Comparison of ENCODE assay signal across 8 cellular contexts in the genomic region with DNA sequence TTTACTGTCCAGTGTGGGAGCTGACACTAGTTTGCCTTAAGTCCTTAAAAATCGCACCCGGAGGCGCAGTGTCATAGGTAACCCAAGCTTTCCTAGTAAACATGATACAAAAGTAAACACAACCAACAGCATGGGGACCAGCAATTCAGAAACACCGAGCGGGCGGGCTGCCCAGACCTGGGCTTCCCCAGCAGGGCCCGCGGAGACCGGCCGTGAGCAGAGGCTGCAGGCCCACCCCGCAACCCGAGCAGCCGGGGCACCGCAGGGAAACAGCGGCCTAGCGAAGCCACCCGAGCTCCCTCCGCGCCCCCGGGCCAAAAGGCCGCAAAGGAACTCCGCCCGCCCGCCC. TPM values are rescaled to one million over a fixed set of nuclear protein-coding genes. Genes with fewer than 3 reads are reported as not detected.
DNase-seq lines count a peak whose midpoint lies in the region; ATAC-seq, FAIRE-seq and TF ChIP-seq lines count a peak whose summit lies in the region.

No MANE protein-coding gene starts in this region.

- H3K9me3 Mint-ChIP-seq in central memory CD8-positive, alpha-beta T cell = no peaks in the 10 kb centered on the region

- H3K27me3 Mint-ChIP-seq in central memory CD8-positive, alpha-beta T cell = no peaks in the 10 kb centered on the region

- H3K9ac ChIP-seq in mucosa of rectum (ENCODE audit: low read depth in 1 of 2, low read length in 2 of 2) = peak overlapping the region; percentile 77 to 84

- no peak overlapping the region for H3K4me3 Mint-ChIP-seq in central memory CD8-positive, alpha-beta T cell

- H3K36me3 ChIP-seq in mucosa of rectum (ENCODE audit: control insufficient read depth in 2 of 2, insufficient read depth in 2 of 2, low read length in 2 of 2) = peaks cover under 1 to 5% of the 10 kb centered on the region in 2 donors

- TF ChIP-seq CTCF in HFF-Myc (IDR thresholded peaks at IDR 0.05; ENCODE audit: low read depth, low read length, missing control alignments) (no peak), D721Med (IDR thresholded peaks at IDR 0.05; ENCODE audit: insufficient read depth, missing control alignments) (no peak)

- H3K4me1 ChIP-seq in mucosa of rectum (ENCODE audit: control insufficient read depth in 2 of 2, insufficient read depth in 2 of 2, low read length in 2 of 2) = peaks cover 6 to 7% of the 10 kb centered on the region in 2 donors

- no peak for TF ChIP-seq POLR2A in GM12892 (IDR thresholded peaks at IDR 0.05; ENCODE audit: low read depth, low read length)

- H3K27me3 ChIP-seq in mucosa of rectum (ENCODE audit: control insufficient read depth in 2 of 2, insufficient read depth in 2 of 2, low read length in 2 of 2) = no peaks in the 10 kb centered on the region

- H3K4me3 ChIP-seq in HFF-Myc (replicated peaks; ENCODE audit: low read depth, low read length) (peak overlapping the region; percentile 81), mucosa of rectum (ENCODE audit: low read length in 2 of 2) (peak overlapping the region; percentile 83 to 91)

- peaks cover 16% of the 10 kb centered on the region for H3K4me1 Mint-ChIP-seq in central memory CD8-positive, alpha-beta T cell

- H3K27ac Mint-ChIP-seq in central memory CD8-positive, alpha-beta T cell (ENCODE audit: low read depth) = no peak overlapping the region

- peak; percentile 26 for ATAC-seq in central memory CD8-positive, alpha-beta T cell (replicated peaks; ENCODE audit: extremely low read depth, poor library complexity, severe bottlenecking)

- peak overlapping the region; percentile 78 to 85 for H3K27ac ChIP-seq in mucosa of rectum (ENCODE audit: low read depth in 2 of 2, low read length in 2 of 2)

- no peaks in the 10 kb centered on the region for H3K9me3 ChIP-seq in mucosa of rectum (ENCODE audit: control insufficient read depth in 2 of 2, low read length in 2 of 2)

- DNase-seq in GM12892 (ENCODE audit: insufficient read length) = no peak
- peak; percentile 11 for DNase-seq in HFF-Myc (ENCODE audit: extremely low read depth, low read depth)
- DNase-seq in NCI-H1092 treated with DMSO at 0.1 percent for 48 hours (lab: John Stamatoyannopoulos, UW) = peak; percentile 84
- DNase-seq in central memory CD8-positive, alpha-beta T cell (ENCODE audit: low spot score in 2 of 2) = no peak
- no peak for DNase-seq in EL
- DNase-seq in D721Med (ENCODE audit: insufficient read length, low spot score) = no peak
- DNase-seq in activated CD4-positive, alpha-beta T cell treated with anti-CD3 and anti-CD28 coated beads, Interleukin-2, amount 50 U/mL, for 1 hour = no peak

- peaks cover 2% of the 10 kb centered on the region for H3K36me3 Mint-ChIP-seq in central memory CD8-positive, alpha-beta T cell (ENCODE audit: insufficient read depth)

- FAIRE-seq in GM12892 (lab: Jason Lieb, UNC) (peak; percentile 24), D721Med (lab: Jason Lieb, UNC) (no peak)

RNA-seq across cellular contexts. Expression of a gene that starts 0.3 kb away (rescaled TPM):
- 8.8 TPM for polyA plus RNA-seq in GM12892 (2012; ENCODE audit: missing spikeins)

Comparison
In these comparisons a context has a peak if more than half of its experiments do, and no peak if none do; other contexts are left out.
1. DNase-seq: peak in HFF-Myc (single experiment) and NCI-H1092 treated with DMSO at 0.1 percent for 48 hours (single experiment); none in GM12892 (single experiment), central memory CD8-positive, alpha-beta T cell (0 of 2), EL (single experiment), D721Med (single experiment) and activated CD4-positive, alpha-beta T cell treated with anti-CD3 and anti-CD28 coated beads, Interleukin-2, amount 50 U/mL, for 1 hour (single experiment).